21 cellular contexts compared by ENCODE assay signal in the genomic region with DNA sequence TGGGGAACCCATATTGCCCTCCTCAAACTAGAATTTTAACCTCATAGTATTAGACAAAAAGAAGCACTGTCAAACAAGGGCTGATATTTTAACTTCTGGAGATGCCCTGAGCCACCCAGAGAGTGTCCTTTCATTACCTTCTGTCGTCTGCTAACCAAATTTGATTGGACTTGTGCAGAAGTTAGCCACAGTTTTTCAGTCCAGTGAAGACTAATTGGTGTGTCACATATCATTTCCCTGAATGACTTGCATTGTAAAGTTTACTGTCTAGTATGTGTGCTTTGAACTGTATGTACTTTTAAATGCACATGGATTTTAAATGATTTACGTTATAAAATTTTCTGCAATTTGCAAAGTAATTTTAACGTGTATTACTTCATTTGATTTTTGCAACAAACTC.
"Had no signal": no experiment of that assay in that cellular context is flagged by ENCODE, and none has a peak within 500 bp of the region (broad histone marks: within the 10 kb centered on the region; RNA-seq: fewer than 3 reads in every experiment).

No MANE protein-coding gene starts in this region.

- H3K9me3 ChIP-seq: SK-N-SH had no signal

- DNase-seq: IMR-90, Karpas-422, KG1, MM.1S, NCI-H1092 treated with DMSO at 0.1 percent for 48 hours, NCI-H1436, NCI-H187, NCI-H2029, NCI-H2081 treated with DMSO at 0.1 percent for 48 hours, NCI-H2171, NCI-H226, NCI-H446, NCI-H510A, NCI-H524 treated with DMSO at 0.1 percent for 48 hours, NCI-H69, NCI-H774, RPMI8226, SHP77, SK-N-SH, SW 1271 had no signal

- H3K9ac ChIP-seq: SK-N-SH had no signal

- ATAC-seq: HepG2 had no signal
